In the genomic region with DNA sequence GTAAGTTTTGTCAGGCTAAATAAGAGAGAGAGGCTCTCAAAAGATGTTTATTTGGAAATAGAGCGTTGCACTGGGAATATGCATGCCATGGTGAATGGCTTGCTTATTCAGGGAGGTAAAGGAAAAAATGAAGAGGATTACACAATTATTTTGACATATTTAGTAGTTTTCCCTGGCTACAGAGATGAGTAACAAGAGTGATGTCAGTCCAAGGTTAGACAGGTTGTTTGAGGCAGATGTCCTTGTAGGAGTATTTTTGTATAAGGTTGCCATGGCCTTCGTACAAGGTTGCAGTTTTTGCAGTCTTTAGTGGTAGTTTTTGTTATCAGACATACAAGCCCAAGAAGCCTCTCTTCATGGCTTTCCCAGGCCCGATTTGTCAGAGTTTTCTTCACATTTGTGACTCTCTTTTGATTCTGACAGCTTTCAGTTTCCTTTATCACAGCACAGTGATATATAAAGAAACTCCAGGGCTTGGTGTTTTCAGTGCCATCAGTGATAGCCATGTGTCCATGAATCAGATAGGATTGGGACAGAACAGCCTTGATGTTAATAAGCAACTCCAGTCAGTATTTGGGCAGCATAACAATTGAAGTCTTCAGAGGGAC, we compare ENCODE assay signal across 23 cellular contexts. TPM values are rescaled to one million over a fixed set of nuclear protein-coding genes. Genes with fewer than 3 reads are reported as not detected.
DNase-seq lines count a peak whose midpoint lies in the region; ATAC-seq and TF ChIP-seq lines count a peak whose summit lies in the region.
"Had no signal": no experiment of that assay in that cellular context is flagged by ENCODE, and none has a peak within 500 bp of the region (broad histone marks: within the 10 kb centered on the region; RNA-seq: fewer than 3 reads in every experiment).

No MANE protein-coding gene starts in this region.

- TF ChIP-seq CTCF in MCF 10A (IDR thresholded peaks at IDR 0.05; ENCODE audit: unreplicated experiment) (no peak), mammary epithelial cell (conservative IDR thresholded peaks at IDR 0.05 in 1 of 2, IDR thresholded peaks at IDR 0.05 in 1 of 2; ENCODE audit: extremely low read depth in 1 of 2, insufficient read depth in 1 of 2, low read depth in 1 of 2, low read length in 2 of 2) (no peak), fibroblast of mammary gland (conservative IDR thresholded peaks at IDR 0.05; ENCODE audit: control insufficient read depth, insufficient read depth, low read depth, low read length) (no peak), osteocyte (IDR thresholded peaks at IDR 0.05) (no peak), prostate gland (IDR thresholded peaks at IDR 0.05) (no peak)

- H3K9me3 ChIP-seq in mammary epithelial cell (replicated peaks; ENCODE audit: insufficient read depth, low read length) (no peaks in the 10 kb centered on the region), prostate gland (no peaks in the 10 kb centered on the region)
- H3K9me3 ChIP-seq: psoas muscle, tibial nerve had no signal

- H2AFZ ChIP-seq in mammary epithelial cell (ENCODE audit: low read depth, low read length): no peak overlapping the region

- H3K9ac ChIP-seq in mammary epithelial cell (ENCODE audit: insufficient read depth, low read length): no peak overlapping the region

- no peak overlapping the region for H3K4me3 ChIP-seq in mammary epithelial cell (replicated peaks in 1 of 3; ENCODE audit: insufficient read depth in 1 of 3, low read depth in 2 of 3, low read length in 3 of 3)
- H3K4me3 ChIP-seq in fibroblast of mammary gland (ENCODE audit: control insufficient read depth, low read depth, low read length): no peak overlapping the region
- H3K4me3 ChIP-seq in prostate gland: no peak overlapping the region
- H3K4me3 ChIP-seq: cardiac muscle cell, psoas muscle, tibial nerve had no signal

- no peaks in the 10 kb centered on the region for H3K27me3 Mint-ChIP-seq in activated CD4-positive, alpha-beta T cell treated with anti-CD3 and anti-CD28 coated beads for 36 hours
- H3K27me3 Mint-ChIP-seq in MCF 10A (ENCODE audit: insufficient read depth, unreplicated experiment) (no peaks in the 10 kb centered on the region), osteocyte (ENCODE audit: unreplicated experiment) (no peaks in the 10 kb centered on the region)
- H3K27me3 Mint-ChIP-seq: CD8-positive, alpha-beta memory T cell; memory B cell had no signal

- H3K36me3 Mint-ChIP-seq in activated CD4-positive, alpha-beta T cell treated with anti-CD3 and anti-CD28 coated beads for 36 hours (ENCODE audit: low read depth): peaks cover 80% of the 10 kb centered on the region
- H3K36me3 Mint-ChIP-seq in MCF 10A (ENCODE audit: insufficient read depth, unreplicated experiment) (peaks cover 6% of the 10 kb centered on the region), osteocyte (ENCODE audit: unreplicated experiment) (peaks cover 40% of the 10 kb centered on the region)

- no peak overlapping the region for H3K27ac ChIP-seq in mammary epithelial cell (ENCODE audit: insufficient read depth, low read depth, low read length)
- H3K27ac ChIP-seq in prostate gland: no peak overlapping the region
- H3K27ac ChIP-seq: cardiac muscle cell, HL-60, psoas muscle had no signal

- POLR2A ChIA-PET in activated CD4-positive, alpha-beta T cell treated with anti-CD3 and anti-CD28 coated beads for 36 hours (lab: Charles Lee): no interaction called here
- POLR2A ChIA-PET in MCF 10A (lab: Yijun Ruan, JAX): no interaction called here

- no peak overlapping the region for H3K4me3 Mint-ChIP-seq in activated CD4-positive, alpha-beta T cell treated with anti-CD3 and anti-CD28 coated beads for 36 hours
- H3K4me3 Mint-ChIP-seq in MCF 10A (ENCODE audit: unreplicated experiment): no peak overlapping the region
- H3K4me3 Mint-ChIP-seq in osteocyte (ENCODE audit: unreplicated experiment): no peak overlapping the region
- H3K4me3 Mint-ChIP-seq: CD8-positive, alpha-beta memory T cell; memory B cell had no signal

- ATAC-seq in activated CD4-positive, alpha-beta T cell treated with anti-CD3 and anti-CD28 coated beads for 36 hours: peak; percentile 71
- ATAC-seq in HG02885 (IDR thresholded peaks at IDR 0.05; ENCODE audit: poor library complexity, unreplicated experiment): no peak
- ATAC-seq: psoas muscle had no signal

- WGBS in mammary epithelial cell (ENCODE audit: low coverage, missing lambda C conversion rate): 64% methylated on average over 3 of the region's 3 CpGs
- WGBS in prostate gland: 86% methylated on average over 3 of the region's 3 CpGs

- H3K36me3 ChIP-seq in mammary epithelial cell (ENCODE audit: insufficient read depth, low read length): no peaks in the 10 kb centered on the region
- H3K36me3 ChIP-seq in prostate gland: peaks cover 0 to 3% of the 10 kb centered on the region in 2 donors

- no peaks in the 10 kb centered on the region for H3K4me1 ChIP-seq in mammary epithelial cell (ENCODE audit: insufficient read depth, low read length)
- H3K4me1 ChIP-seq in prostate gland (replicated peaks): peaks cover 4% of the 10 kb centered on the region
- H3K4me1 ChIP-seq: psoas muscle had no signal

- no peaks in the 10 kb centered on the region for H3K9me3 Mint-ChIP-seq in activated CD4-positive, alpha-beta T cell treated with anti-CD3 and anti-CD28 coated beads for 36 hours (ENCODE audit: low read depth)
- H3K9me3 Mint-ChIP-seq in MCF 10A (ENCODE audit: unreplicated experiment) (no peaks in the 10 kb centered on the region), osteocyte (ENCODE audit: unreplicated experiment) (no peaks in the 10 kb centered on the region)
- H3K9me3 Mint-ChIP-seq: CD8-positive, alpha-beta memory T cell; memory B cell had no signal

- no peaks in the 10 kb centered on the region for H4K20me1 ChIP-seq in mammary epithelial cell (ENCODE audit: insufficient read depth, low read length)

- no peaks in the 10 kb centered on the region for H3K79me2 ChIP-seq in mammary epithelial cell (ENCODE audit: insufficient read depth, low read length)

- BruUV-seq in MCF 10A (replicated peaks; lab: Mats Ljungman, UMichigan) (no TSS peak), mammary epithelial cell (replicated peaks; lab: Mats Ljungman, UMichigan) (no TSS peak)

- H3K27me3 ChIP-seq in mammary epithelial cell (ENCODE audit: insufficient read depth, low read length) (no peaks in the 10 kb centered on the region), prostate gland (replicated peaks; ENCODE audit: insufficient read depth) (no peaks in the 10 kb centered on the region)
- H3K27me3 ChIP-seq: cardiac muscle cell, tibial nerve had no signal

- dilution Hi-C loops in mammary epithelial cell (cut with HindIII; ENCODE audit: low sequenced_read_pairs): loop anchor here (25.0 kb wide), 1 partner anchor 275 kb away; the partner anchor contains the start of gene LYRM9

- H3K4me2 ChIP-seq in mammary epithelial cell (ENCODE audit: insufficient read depth, low read depth, low read length): no peak overlapping the region

- intact Hi-C loops in activated CD4-positive, alpha-beta T cell treated with anti-CD3 and anti-CD28 coated beads for 36 hours (cut with DNase I, micrococcal nuclease): loop anchor here in 1 of 2 experiments (2.0 to 10.0 kb wide), 3 partner anchors 40 to 377 kb away; no protein-coding TSS in a partner anchor
- intact Hi-C loops in MCF 10A (cut with micrococcal nuclease) (no loop called here), mammary epithelial cell (cut with micrococcal nuclease) (no loop called here), prostate gland (cut with DNase I) (no loop called here)

- DNase-seq in activated CD4-positive, alpha-beta T cell treated with anti-CD3 and anti-CD28 coated beads for 36 hours: peak; percentile 24
- DNase-seq in activated CD4-positive, alpha-beta T cell treated with anti-CD3 and anti-CD28 coated beads for 1 hour: no peak
- DNase-seq in MCF 10A (ENCODE audit: unreplicated experiment): no peak
- no peak for DNase-seq in mammary epithelial cell
- DNase-seq in fibroblast of mammary gland (ENCODE audit: low read depth): peak; percentile 21
- DNase-seq in osteocyte (ENCODE audit: extremely low spot score, unreplicated experiment): no peak
- DNase-seq in prostate gland (ENCODE audit: low spot score): no peak
- DNase-seq: activated effector memory CD4-positive, alpha-beta T cell treated with anti-CD3 and anti-CD28 coated beads, Interleukin-2, amount 50 U/mL, for 16 hours; AML-193; anterior cingulate cortex; CD8-positive, alpha-beta memory T cell; head of caudate nucleus; NCI-H1092; NCI-H187; NCI-H69; psoas muscle had no signal

- TF ChIP-seq POLR2A in prostate gland (IDR thresholded peaks at IDR 0.05): no peak

- H3K4me1 Mint-ChIP-seq in activated CD4-positive, alpha-beta T cell treated with anti-CD3 and anti-CD28 coated beads for 36 hours: peaks cover 44% of the 10 kb centered on the region
- H3K4me1 Mint-ChIP-seq in MCF 10A (ENCODE audit: insufficient read depth, unreplicated experiment) (peaks cover 5% of the 10 kb centered on the region), osteocyte (ENCODE audit: unreplicated experiment) (no peaks in the 10 kb centered on the region)
- H3K4me1 Mint-ChIP-seq: memory B cell had no signal

- CTCF ChIA-PET in activated CD4-positive, alpha-beta T cell treated with anti-CD3 and anti-CD28 coated beads for 36 hours (lab: Charles Lee): interaction anchor here (0.8 to 2.0 kb wide), 5 partner anchors 11 to 39 kb away, joined by 3 to 11 read pairs (median 5); no protein-coding TSS in a partner anchor
- CTCF ChIA-PET in MCF 10A (lab: Yijun Ruan, JAX): interaction anchor here (6.6 to 26.4 kb wide), 3 partner anchors 11 to 144 kb away, joined by 63 to 580 read pairs (median 97); no protein-coding TSS in a partner anchor
- CTCF ChIA-PET in mammary epithelial cell (lab: Charles Lee; ENCODE audit: low non-redundant PET): interaction anchor here (0.7 kb wide), 1 partner anchor 147 kb away, joined by 3 read pairs; no protein-coding TSS in a partner anchor

- in situ Hi-C loops in mammary epithelial cell (cut with MboI; ENCODE audit: low sequenced_read_pairs in 2 of 2): no loop called here

- H3K27ac Mint-ChIP-seq in activated CD4-positive, alpha-beta T cell treated with anti-CD3 and anti-CD28 coated beads for 36 hours: peak overlapping the region; percentile 79
- H3K27ac Mint-ChIP-seq in MCF 10A (ENCODE audit: low read depth, unreplicated experiment) (peak overlapping the region; percentile 37), osteocyte (ENCODE audit: unreplicated experiment) (no peak overlapping the region)
- H3K27ac Mint-ChIP-seq: memory B cell had no signal

RNA-seq across cellular contexts. Expression of gene LGALS9, which starts 18.7 kb away (rescaled TPM):
- 10 to 100 TPM; 33.7 to 33.8 TPM for total RNA-seq in activated CD4-positive, alpha-beta T cell treated with anti-CD3 and anti-CD28 coated beads for 36 hours
- total RNA-seq in MCF 10A (2022) (0.44 and 0.54 TPM in 2 replicates), mammary epithelial cell (under 1 TPM; 0.17 to 0.47 TPM), osteocyte (3.1 and 4.5 TPM in 2 replicates), prostate gland (10 to 100 TPM in 1 of 2 donors, 1 to 10 TPM in 1; 7.2 to 16.7 TPM)
- polyA plus RNA-seq in mammary epithelial cell: 0.75 TPM
- polyA minus RNA-seq in mammary epithelial cell: not detected
- total RNA-seq: G401, SK-MEL-5 had no signal

Comparison
In these comparisons a context has a peak if more than half of its experiments do, and no peak if none do; other contexts are left out.
1. DNase-seq: peak in activated CD4-positive, alpha-beta T cell treated with anti-CD3 and anti-CD28 coated beads for 36 hours (single experiment) and fibroblast of mammary gland (single experiment); none in activated CD4-positive, alpha-beta T cell treated with anti-CD3 and anti-CD28 coated beads for 1 hour (single experiment), MCF 10A (single experiment), mammary epithelial cell (single experiment), osteocyte (single experiment) and prostate gland (single experiment).